In the genomic region with DNA sequence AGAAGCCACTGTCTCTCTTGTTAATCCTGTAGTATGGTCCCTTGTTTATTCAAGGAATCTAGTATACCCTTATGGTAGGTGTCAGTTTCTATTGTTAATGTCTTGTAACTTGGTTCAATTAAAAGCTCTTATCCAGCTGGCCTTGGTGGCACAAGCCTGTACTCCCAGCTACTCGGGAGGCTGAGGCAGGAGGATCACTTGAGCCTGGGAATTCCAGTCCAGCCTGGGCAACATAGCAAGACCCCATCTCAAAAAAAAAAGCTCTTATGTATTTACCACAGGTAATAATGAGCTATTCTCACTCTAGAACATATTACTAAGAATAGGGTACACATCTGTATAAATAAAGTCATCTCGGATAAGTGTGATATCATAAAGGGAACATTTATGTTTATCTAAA, we compare ENCODE assay signal across 2 cellular contexts.
TF ChIP-seq lines count a peak whose summit lies in the region.

No MANE protein-coding gene starts in this region.

TF ChIP-seq in HepG2, 621 proteins besides CTCF, POLR2A, EP300 and RAD21 (continued from another document):
- no peak for TF ChIP-seq NR2C2 (CRISPR knock-in tag; IDR thresholded peaks at IDR 0.05; ENCODE audit: borderline replicate concordance)

TF ChIP-seq in WTC11, 78 proteins besides CTCF, POLR2A, EP300 and RAD21 (continued from another document):
- TF ChIP-seq, protein P1, sequence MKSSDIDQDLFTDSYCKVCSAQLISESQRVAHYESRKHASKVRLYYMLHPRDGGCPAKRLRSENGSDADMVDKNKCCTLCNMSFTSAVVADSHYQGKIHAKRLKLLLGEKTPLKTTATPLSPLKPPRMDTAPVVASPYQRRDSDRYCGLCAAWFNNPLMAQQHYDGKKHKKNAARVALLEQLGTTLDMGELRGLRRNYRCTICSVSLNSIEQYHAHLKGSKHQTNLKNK (CRISPR knock-in tag; IDR thresholded peaks at IDR 0.05): no peak
